In the genomic region with DNA sequence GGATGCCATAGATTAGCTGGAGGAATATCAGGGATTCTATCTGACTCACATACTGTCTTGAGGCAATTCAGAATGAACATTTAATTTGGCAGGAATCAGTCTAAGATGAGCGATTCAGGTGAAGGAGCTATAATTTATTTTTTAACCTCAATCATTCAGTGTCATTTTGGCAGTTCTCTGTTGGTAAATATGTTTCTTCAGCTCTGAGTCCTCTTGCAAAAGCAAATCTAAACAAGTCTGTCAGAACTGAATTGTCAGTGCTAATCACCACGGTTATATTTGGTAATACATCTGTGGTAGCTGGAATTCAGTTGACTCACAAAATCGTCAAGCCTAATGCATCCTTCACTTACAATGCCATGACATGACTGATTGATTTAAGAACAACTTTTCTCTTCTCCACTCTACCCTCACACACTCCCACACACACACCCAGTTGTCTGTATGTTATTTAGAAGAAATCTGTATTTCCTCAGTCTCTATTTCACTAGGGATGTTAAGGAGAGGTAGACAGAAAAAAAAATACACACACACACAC, we compare ENCODE assay signal across 19 cellular contexts.
A peak's percentile ranks its signal among the peaks of the same experiment; 100 is the strongest.
DNase-seq lines count a peak whose midpoint lies in the region; ATAC-seq, FAIRE-seq and TF ChIP-seq lines count a peak whose summit lies in the region.
"Had no signal": no experiment of that assay in that cellular context is flagged by ENCODE, and none has a peak within 500 bp of the region (broad histone marks: within the 10 kb centered on the region; RNA-seq: fewer than 3 reads in every experiment).

No MANE protein-coding gene starts in this region.

- ATAC-seq in GM21447 (IDR thresholded peaks at IDR 0.05; ENCODE audit: unreplicated experiment) (no peak), HG03521 (IDR thresholded peaks at IDR 0.05; ENCODE audit: unreplicated experiment) (no peak)
- ATAC-seq: K562 had no signal

- DNase-seq in Ammon's horn (ENCODE audit: low spot score) (peak; percentile 3), HT1080 (ENCODE audit: low read depth) (peak; percentile 36), bronchial epithelial cell (ENCODE audit: low read depth) (peak; percentile 40), myocyte (ENCODE audit: low read depth) (peak; percentile 1), MV-4-11 (lab: John Stamatoyannopoulos, UW) (no peak), NCI-H345 treated with DMSO at 0.1 percent for 48 hours (lab: John Stamatoyannopoulos, UW; ENCODE audit: unreplicated experiment) (no peak)
- DNase-seq: Caco-2; CD4-positive, CD25-positive, alpha-beta regulatory T cell; EL; HFFc6; NCI-H1092 treated with DMSO at 0.1 percent for 48 hours; NCI-H2081 treated with DMSO at 0.1 percent for 48 hours; NCI-H446; NCI-H69; SIG-M5 had no signal

- no peaks in the 10 kb centered on the region for H3K27me3 ChIP-seq in bronchial epithelial cell (ENCODE audit: control insufficient read depth, insufficient read depth, low read length)

- no peaks in the 10 kb centered on the region for H3K36me3 ChIP-seq in bronchial epithelial cell (ENCODE audit: control insufficient read depth, insufficient read depth, low read length)

- H3K4me3 ChIP-seq in bronchial epithelial cell (ENCODE audit: low read depth, low read length) = no peak overlapping the region
- H3K4me3 ChIP-seq: K562 had no signal

- TF ChIP-seq CTCF in bronchial epithelial cell (IDR thresholded peaks at IDR 0.05; ENCODE audit: insufficient read depth, low read length, severe bottlenecking) = no peak

- no peak for FAIRE-seq in bronchial epithelial cell (lab: Jason Lieb, UNC)
- FAIRE-seq: H54, K562 had no signal

Comparison
In these comparisons a context has a peak if more than half of its experiments do, and no peak if none do; other contexts are left out.
1. DNase-seq: peak in Ammon's horn (single experiment), HT1080 (single experiment), bronchial epithelial cell (single experiment) and myocyte (single experiment); none in MV-4-11 (single experiment) and NCI-H345 treated with DMSO at 0.1 percent for 48 hours (single experiment).